In the genomic region with DNA sequence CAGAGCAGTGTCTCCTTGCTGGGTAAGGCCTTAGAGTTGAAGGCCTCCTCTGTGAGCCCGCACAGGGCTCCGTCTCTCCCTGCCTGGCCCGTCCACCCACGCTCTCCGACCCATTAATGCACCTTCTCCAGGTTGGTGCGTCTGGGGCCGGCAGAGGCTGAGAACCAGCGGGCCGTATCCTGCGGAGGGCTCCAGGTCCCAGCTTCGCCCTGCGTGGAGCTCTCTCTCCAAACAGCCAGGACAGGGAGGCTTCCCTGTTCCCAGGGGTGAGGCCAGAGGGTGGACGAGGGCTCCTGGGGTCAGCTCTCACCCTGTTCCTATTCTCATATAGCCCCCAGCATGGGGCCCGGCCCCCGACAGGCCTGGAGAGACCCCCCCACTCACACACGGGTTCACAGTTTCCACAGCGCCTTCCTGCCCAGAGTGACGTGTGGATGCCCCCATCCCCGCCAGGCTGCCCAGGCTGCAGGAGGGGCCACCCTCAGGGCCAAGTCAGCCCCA, we compare ENCODE assay signal across 1 cellular context.
TF ChIP-seq lines count a peak whose summit lies in the region.

No MANE protein-coding gene starts in this region.

TF ChIP-seq in GM12878, 131 proteins besides CTCF, POLR2A, EP300 and RAD21:
- no peak for TF ChIP-seq ZNF384 (IDR thresholded peaks at IDR 0.05; ENCODE audit: borderline replicate concordance, low read depth, low read length)
- TF ChIP-seq LARP7 (IDR thresholded peaks at IDR 0.05): 0 out of 2 replicates have a peak, but pooled peaks have one; percentile 0
